8 cellular contexts compared by ENCODE assay signal in genomic region chr11:72102631-72102945, GRCh38. TPM values are rescaled to one million over a fixed set of nuclear protein-coding genes. Genes with fewer than 3 reads are reported as not detected.
DNase-seq lines count a peak whose midpoint lies in the region; ATAC-seq and TF ChIP-seq lines count a peak whose summit lies in the region.

No MANE protein-coding gene starts in this region.

- H3K4me3 ChIP-seq in SK-N-MC, result peak overlapping the region; percentile 97
- peak overlapping the region; percentile 79 for H3K4me3 ChIP-seq in fibroblast of the aortic adventitia (ENCODE audit: low read depth, low read length)
- H3K4me3 ChIP-seq in skeletal muscle cell (ENCODE audit: low read depth, low read length), result peak overlapping the region; percentile 92

- peaks cover 36% of the 10 kb centered on the region for H3K36me3 ChIP-seq in SK-N-MC (ENCODE audit: insufficient read depth, low read length)

- no peaks in the 10 kb centered on the region for H3K9me3 ChIP-seq in SK-N-MC (ENCODE audit: low read depth, low read length)

- peak overlapping the region; percentile 99 for H3K9ac ChIP-seq in SK-N-MC (ENCODE audit: insufficient read length)

- DNase-seq in GM20000 (ENCODE audit: low spot score) (peak; percentile 15), SK-N-MC (ENCODE audit: low read depth, low spot score) (no peak), fibroblast of the aortic adventitia (ENCODE audit: low read depth) (no peak), skeletal muscle cell (ENCODE audit: low read depth) (no peak), GM10248 (ENCODE audit: extremely low spot score) (no peak), OCI-M1 (lab: John Stamatoyannopoulos, UW) (no peak), NCI-H2171 treated with DMSO at 0.1 percent for 48 hours (lab: John Stamatoyannopoulos, UW) (no peak)

- CTCF ChIA-PET in GM10248 (lab: Yijun Ruan, JAX), result interaction anchor here (0.9 to 4.9 kb wide), 5 partner anchors 9 to 78 kb away, joined by 3 to 50 read pairs (median 8); no protein-coding TSS in a partner anchor

- no peak for ATAC-seq in HG02885 (IDR thresholded peaks at IDR 0.05; ENCODE audit: poor library complexity, unreplicated experiment)

- POLR2A ChIA-PET in GM10248 (lab: Yijun Ruan, JAX), result interaction anchor here (1.0 kb wide), 1 partner anchor 12 kb away, joined by 3 read pairs; no protein-coding TSS in a partner anchor

- H3K27ac ChIP-seq in SK-N-MC, result peak overlapping the region; percentile 88

- TF ChIP-seq CTCF in GM20000 (IDR thresholded peaks at IDR 0.05; ENCODE audit: extremely low read depth, missing control alignments) (no peak), fibroblast of the aortic adventitia (IDR thresholded peaks at IDR 0.05; ENCODE audit: insufficient read depth, low read length) (no peak), GM10248 (IDR thresholded peaks at IDR 0.05; ENCODE audit: control extremely low read depth, extremely low read depth, low read depth, missing control alignments) (no peak)

RNA-seq across cellular contexts. Expression of gene LAMTOR1, which starts 0.5 kb away (rescaled TPM):
- total RNA-seq in fibroblast of the aortic adventitia (ENCODE audit: low replicate concordance), result 99.0 and 220 TPM in 2 replicates

RNA-seq across cellular contexts. Expression of gene TOMT, which starts 3.1 kb away (rescaled TPM):
- not detected in 2 replicates for total RNA-seq in fibroblast of the aortic adventitia (ENCODE audit: low replicate concordance)

RNA-seq across cellular contexts. Expression of gene ANAPC15, which starts 9.9 kb away (rescaled TPM):
- total RNA-seq in fibroblast of the aortic adventitia (ENCODE audit: low replicate concordance), result 24.5 and 49.5 TPM in 2 replicates

RNA-seq across cellular contexts. Expression of gene LRRC51, which starts 21.9 kb away (rescaled TPM):
- total RNA-seq in fibroblast of the aortic adventitia (ENCODE audit: low replicate concordance), result 0.98 and 8.9 TPM in 2 replicates

RNA-seq across cellular contexts. Expression of gene NUMA1, which starts 22.2 kb away (rescaled TPM):
- 134 and 196 TPM in 2 replicates for total RNA-seq in fibroblast of the aortic adventitia (ENCODE audit: low replicate concordance)
